In genomic region chr2:200298816-200299215, GRCh38 we compare ENCODE assay signal across 15 cellular contexts. TPM values are rescaled to one million over a fixed set of nuclear protein-coding genes. Genes with fewer than 3 reads are reported as not detected.
DNase-seq lines count a peak whose midpoint lies in the region; ATAC-seq and TF ChIP-seq lines count a peak whose summit lies in the region.
"Had no signal": no experiment of that assay in that cellular context is flagged by ENCODE, and none has a peak within 500 bp of the region (broad histone marks: within the 10 kb centered on the region; RNA-seq: fewer than 3 reads in every experiment).

No MANE protein-coding gene starts in this region.

- TF ChIP-seq CTCF in mammary epithelial cell (conservative IDR thresholded peaks at IDR 0.05 in 1 of 2, IDR thresholded peaks at IDR 0.05 in 1 of 2; ENCODE audit: extremely low read depth in 1 of 2, insufficient read depth in 1 of 2, low read depth in 1 of 2, low read length in 2 of 2) (no peak), breast epithelium (IDR thresholded peaks at IDR 0.05) (no peak)

- peak overlapping the region in 1 of 9 donors; percentile 4 for H3K27ac Mint-ChIP-seq in naive thymus-derived CD4-positive, alpha-beta T cell
- H3K27ac Mint-ChIP-seq: CD14-positive monocyte; CD8-positive, alpha-beta T cell had no signal

- dilution Hi-C loops in mammary epithelial cell (cut with HindIII; ENCODE audit: low sequenced_read_pairs), result no loop called here

- no peaks in the 10 kb centered on the region for H4K20me1 ChIP-seq in mammary epithelial cell (ENCODE audit: insufficient read depth, low read length)

- 86% methylated on average over 3 of the region's 3 CpGs for WGBS in mammary epithelial cell (ENCODE audit: low coverage, missing lambda C conversion rate)
- WGBS in mesenchymal stem cell, result 100% methylated on average over 2 of the region's 3 CpGs

- no peak for DNase-seq in mammary epithelial cell
- DNase-seq in breast epithelium (ENCODE audit: low spot score in 2 of 2), result no peak
- DNase-seq in NCI-H524 treated with DMSO at 0.1 percent for 48 hours (lab: John Stamatoyannopoulos, UW), result peak; percentile 20
- no peak for DNase-seq in mesenchymal stem cell
- no peak for DNase-seq in NCI-H345 (lab: John Stamatoyannopoulos, UW)
- no peak for DNase-seq in naive thymus-derived CD4-positive, alpha-beta T cell
- DNase-seq: CD8-positive, alpha-beta T cell; COR-L47 had no signal

- H3K9me3 ChIP-seq in mammary epithelial cell (replicated peaks; ENCODE audit: insufficient read depth, low read length), result no peaks in the 10 kb centered on the region
- H3K9me3 ChIP-seq in breast epithelium, result no peaks in the 10 kb centered on the region
- H3K9me3 ChIP-seq in mesenchymal stem cell (ENCODE audit: control insufficient read depth, low read length), result no peaks in the 10 kb centered on the region
- H3K9me3 ChIP-seq in naive thymus-derived CD4-positive, alpha-beta T cell (ENCODE audit: control insufficient read depth in 2 of 3, low read length in 3 of 3), result no peaks in the 10 kb centered on the region

- no peak overlapping the region for H2BK15ac ChIP-seq in mesenchymal stem cell (ENCODE audit: low read depth, poor library complexity, severe bottlenecking)

- no peak overlapping the region for H3K18ac ChIP-seq in mesenchymal stem cell (ENCODE audit: low read depth in 1 of 2, low read length in 2 of 2)

- no peak overlapping the region for H2BK5ac ChIP-seq in mesenchymal stem cell (ENCODE audit: low read depth, low read length, poor library complexity, severe bottlenecking)

- H3K4me3 Mint-ChIP-seq in naive thymus-derived CD4-positive, alpha-beta T cell, result no peak overlapping the region
- H3K4me3 Mint-ChIP-seq: CD14-positive monocyte; CD8-positive, alpha-beta T cell had no signal

- no peak overlapping the region for H3K14ac ChIP-seq in mesenchymal stem cell (ENCODE audit: low read length in 2 of 2)

- no peak overlapping the region for H3K9ac ChIP-seq in mammary epithelial cell (ENCODE audit: insufficient read depth, low read length)
- no peak overlapping the region for H3K9ac ChIP-seq in mesenchymal stem cell (ENCODE audit: low read length)

- peaks cover 0 to 7% (median 0%) of the 10 kb centered on the region in 7 donors for H3K4me1 Mint-ChIP-seq in naive thymus-derived CD4-positive, alpha-beta T cell
- H3K4me1 Mint-ChIP-seq: CD14-positive monocyte had no signal

- POLR2A ChIA-PET in naive thymus-derived CD4-positive, alpha-beta T cell (lab: Charles Lee), result no interaction called here

- BruUV-seq in mammary epithelial cell (replicated peaks; lab: Mats Ljungman, UMichigan), result no TSS peak

- H3K36me3 ChIP-seq in mammary epithelial cell (ENCODE audit: insufficient read depth, low read length) (no peaks in the 10 kb centered on the region), breast epithelium (no peaks in the 10 kb centered on the region), mesenchymal stem cell (ENCODE audit: control insufficient read depth in 1 of 2, insufficient read depth in 2 of 2, low read depth in 1 of 2, low read length in 2 of 2) (no peaks in the 10 kb centered on the region)
- H3K36me3 ChIP-seq in naive thymus-derived CD4-positive, alpha-beta T cell (ENCODE audit: control insufficient read depth in 2 of 3, insufficient read depth in 3 of 3, low read length in 3 of 3), result no peaks in the 10 kb centered on the region

- no peak overlapping the region for H4K91ac ChIP-seq in mesenchymal stem cell (ENCODE audit: low read length)

- in situ Hi-C loops in mammary epithelial cell (cut with MboI; ENCODE audit: low sequenced_read_pairs in 2 of 2), result no loop called here

- TF ChIP-seq POLR2A in breast epithelium (IDR thresholded peaks at IDR 0.05), result no peak

- H3K4me1 ChIP-seq in mammary epithelial cell (ENCODE audit: insufficient read depth, low read length), result peaks cover 42% of the 10 kb centered on the region
- no peaks in the 10 kb centered on the region for H3K4me1 ChIP-seq in breast epithelium
- peaks cover 7% of the 10 kb centered on the region for H3K4me1 ChIP-seq in mesenchymal stem cell (ENCODE audit: control insufficient read depth, insufficient read depth, low read depth, low read length)
- H3K4me1 ChIP-seq in naive thymus-derived CD4-positive, alpha-beta T cell (ENCODE audit: control insufficient read depth in 2 of 2, insufficient read depth in 2 of 2, low read length in 2 of 2), result no peaks in the 10 kb centered on the region

- no peak overlapping the region for H3K4me3 ChIP-seq in mammary epithelial cell (replicated peaks in 1 of 3; ENCODE audit: insufficient read depth in 1 of 3, low read depth in 2 of 3, low read length in 3 of 3)
- no peak overlapping the region for H3K4me3 ChIP-seq in breast epithelium
- H3K4me3 ChIP-seq in mesenchymal stem cell (ENCODE audit: insufficient read depth in 1 of 2, low read depth in 1 of 2, low read length in 2 of 2), result no peak overlapping the region
- H3K4me3 ChIP-seq in naive thymus-derived CD4-positive, alpha-beta T cell (ENCODE audit: low read length), result no peak overlapping the region
- H3K4me3 ChIP-seq: GM12878, K562 had no signal

- H3K4ac ChIP-seq in mesenchymal stem cell (ENCODE audit: low read depth in 1 of 2, low read length in 2 of 2), result no peak overlapping the region

- H3K27me3 ChIP-seq in mammary epithelial cell (ENCODE audit: insufficient read depth, low read length), result no peaks in the 10 kb centered on the region
- no peaks in the 10 kb centered on the region for H3K27me3 ChIP-seq in breast epithelium
- no peaks in the 10 kb centered on the region for H3K27me3 ChIP-seq in mesenchymal stem cell (ENCODE audit: control insufficient read depth in 1 of 2, insufficient read depth in 1 of 2, low read length in 2 of 2)
- H3K27me3 ChIP-seq in naive thymus-derived CD4-positive, alpha-beta T cell (ENCODE audit: control insufficient read depth in 2 of 2, insufficient read depth in 2 of 2, low read length in 2 of 2), result no peaks in the 10 kb centered on the region

- H3K27me3 Mint-ChIP-seq in naive thymus-derived CD4-positive, alpha-beta T cell, result peaks cover 0 to 33% (median 0%) of the 10 kb centered on the region in 5 donors

- H2AFZ ChIP-seq in mammary epithelial cell (ENCODE audit: low read depth, low read length), result peak overlapping the region; percentile 46
- H2AFZ ChIP-seq in mesenchymal stem cell (ENCODE audit: low read depth, low read length), result no peak overlapping the region

- peak overlapping the region; percentile 60 for H2AK5ac ChIP-seq in mesenchymal stem cell (ENCODE audit: low read length, severe bottlenecking)

- no peak for ATAC-seq in GM18873 (IDR thresholded peaks at IDR 0.05; ENCODE audit: low FRiP score, unreplicated experiment)
- no peak for ATAC-seq in naive thymus-derived CD4-positive, alpha-beta T cell
- ATAC-seq: CD8-positive, alpha-beta T cell; GM12878; HCT116; K562 had no signal

- CTCF ChIA-PET in mammary epithelial cell (lab: Charles Lee; ENCODE audit: low non-redundant PET), result no interaction called here
- CTCF ChIA-PET in naive thymus-derived CD4-positive, alpha-beta T cell (lab: Charles Lee), result no interaction called here

- H3K79me1 ChIP-seq in mesenchymal stem cell (replicated peaks; ENCODE audit: low read length, poor library complexity, severe bottlenecking), result peaks cover 1% of the 10 kb centered on the region

- H3K9me3 Mint-ChIP-seq in naive thymus-derived CD4-positive, alpha-beta T cell, result no peaks in the 10 kb centered on the region
- H3K9me3 Mint-ChIP-seq: CD8-positive, alpha-beta T cell had no signal

- H3K36me3 Mint-ChIP-seq in naive thymus-derived CD4-positive, alpha-beta T cell, result no peaks in the 10 kb centered on the region
- H3K36me3 Mint-ChIP-seq: CD14-positive monocyte; CD8-positive, alpha-beta T cell had no signal

- intact Hi-C loops in mammary epithelial cell (cut with micrococcal nuclease) (no loop called here), breast epithelium (cut with DNase I; ENCODE audit: low total_unique reads) (no loop called here)
- intact Hi-C loops in naive thymus-derived CD4-positive, alpha-beta T cell (cut with micrococcal nuclease), result no loop called here

- H2BK12ac ChIP-seq in mesenchymal stem cell (ENCODE audit: low read length in 2 of 2), result no peak overlapping the region

- no peaks in the 10 kb centered on the region for H3K79me2 ChIP-seq in mammary epithelial cell (ENCODE audit: insufficient read depth, low read length)

- no peak overlapping the region for H4K8ac ChIP-seq in mesenchymal stem cell (ENCODE audit: low read length)

- H3K4me2 ChIP-seq in mammary epithelial cell (ENCODE audit: insufficient read depth, low read depth, low read length) (no peak overlapping the region), mesenchymal stem cell (ENCODE audit: low read length, poor library complexity, severe bottlenecking) (no peak overlapping the region)

- H3K27ac ChIP-seq in mammary epithelial cell (ENCODE audit: insufficient read depth, low read depth, low read length) (no peak overlapping the region), breast epithelium (no peak overlapping the region), mesenchymal stem cell (ENCODE audit: low read length, poor library complexity, severe bottlenecking) (peak overlapping the region; percentile 36)
- H3K27ac ChIP-seq in naive thymus-derived CD4-positive, alpha-beta T cell (ENCODE audit: low read depth, low read length), result no peak overlapping the region
- H3K27ac ChIP-seq: 22Rv1, HL-60 had no signal

- H3K23ac ChIP-seq in mesenchymal stem cell (ENCODE audit: low read length in 2 of 2), result no peak overlapping the region

- H2BK120ac ChIP-seq in mesenchymal stem cell (ENCODE audit: low read depth, low read length), result no peak overlapping the region

RNA-seq across cellular contexts. Expression of gene SPATS2L, which starts 7.7 kb away (rescaled TPM):
- total RNA-seq in mammary epithelial cell, result 10 to 100 TPM; 60.0 to 98.2 TPM
- polyA plus RNA-seq in mammary epithelial cell, result 119 TPM
- 87.0 TPM for polyA minus RNA-seq in mammary epithelial cell
- total RNA-seq in breast epithelium, result 10 to 100 TPM; 61.3 to 67.5 (median 64.5) TPM
- 377 TPM for polyA plus RNA-seq in mesenchymal stem cell (2013, experiment 1 of 2)
- polyA plus RNA-seq in mesenchymal stem cell (2013, experiment 2 of 2), result 383 TPM
- 10 to 100 TPM in 1 of 5 experiments, 1 to 10 TPM in 4; 2.3 to 51.9 (median 3.5) TPM for total RNA-seq in naive thymus-derived CD4-positive, alpha-beta T cell
- polyA plus RNA-seq in naive thymus-derived CD4-positive, alpha-beta T cell, result 1 to 10 TPM; 1.1 to 1.2 TPM
